ENCODE assay signal across 1 cellular context in the genomic region with DNA sequence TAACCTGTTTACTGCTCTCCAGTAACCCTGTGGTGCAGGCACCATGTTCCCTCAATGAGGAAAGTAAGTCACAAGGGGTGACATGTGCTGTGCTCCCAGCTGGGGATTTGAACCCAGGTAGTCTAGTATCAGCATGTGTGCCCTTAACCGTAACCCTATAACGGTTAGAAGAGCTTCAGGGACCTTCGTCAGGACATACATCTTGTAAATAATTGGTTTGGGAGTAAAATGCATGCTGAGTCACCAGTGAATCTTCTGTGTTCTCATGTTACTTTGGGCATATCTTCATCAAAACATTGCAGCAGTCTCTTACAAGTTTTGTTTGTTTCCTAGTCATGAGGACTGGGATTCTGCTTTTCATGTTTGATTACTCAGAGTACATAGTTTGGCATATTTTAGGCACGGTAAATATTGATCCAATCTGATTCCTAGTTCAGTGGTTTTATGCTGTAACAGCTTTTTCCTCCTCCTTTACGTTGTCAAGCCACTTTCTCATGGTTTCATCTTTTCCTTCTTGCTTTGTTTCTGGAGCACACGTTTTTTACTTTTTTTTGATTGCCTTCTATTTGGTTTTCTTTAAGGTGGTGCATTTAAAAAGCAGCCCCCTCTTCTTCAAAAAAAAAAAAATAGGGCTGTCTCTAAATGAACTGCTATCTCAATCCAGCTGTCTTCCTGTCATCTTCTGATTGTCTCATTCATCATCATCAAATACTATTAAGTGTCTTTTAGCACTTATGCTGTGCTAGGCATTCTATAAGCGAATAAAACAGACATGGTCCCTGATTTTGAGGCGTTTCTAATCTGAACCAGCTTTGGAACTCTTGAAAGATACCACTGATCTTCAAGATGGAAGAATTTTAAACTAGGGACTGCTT.
TF ChIP-seq lines count a peak whose summit lies in the region.

No MANE protein-coding gene starts in this region.

TF ChIP-seq in SK-N-SH, 30 proteins besides CTCF, POLR2A, EP300 and RAD21 (continued from another document):
- TF ChIP-seq REST (IDR thresholded peaks at IDR 0.05; ENCODE audit: low read depth, low read length) = no peak
- TF ChIP-seq JUND (IDR thresholded peaks at IDR 0.05) = peak; percentile 56; the same call in 1 of the 2 replicates
- TF ChIP-seq FOXM1 (IDR thresholded peaks at IDR 0.05; ENCODE audit: low read depth) = no peak
- TF ChIP-seq EZH2phosphoT487 (IDR thresholded peaks at IDR 0.05; ENCODE audit: borderline replicate concordance, low read depth) = no peak
- TF ChIP-seq POLR2AphosphoS5 (IDR thresholded peaks at IDR 0.05; ENCODE audit: low read depth, low read length) = peak; percentile 47; the same call in 1 of the 2 replicates
- TF ChIP-seq MEF2A (IDR thresholded peaks at IDR 0.05; ENCODE audit: borderline replicate concordance, low read depth) = no peak
- no peak for TF ChIP-seq GABPA (IDR thresholded peaks at IDR 0.05; ENCODE audit: low read depth)
- no peak for TF ChIP-seq YY1 (IDR thresholded peaks at IDR 0.05; ENCODE audit: low read depth)
- peak; percentile 35 for TF ChIP-seq PBX3 (IDR thresholded peaks at IDR 0.05)
- no peak for TF ChIP-seq RXRA (IDR thresholded peaks at IDR 0.05; ENCODE audit: borderline replicate concordance, low read depth)
